In the genomic region with DNA sequence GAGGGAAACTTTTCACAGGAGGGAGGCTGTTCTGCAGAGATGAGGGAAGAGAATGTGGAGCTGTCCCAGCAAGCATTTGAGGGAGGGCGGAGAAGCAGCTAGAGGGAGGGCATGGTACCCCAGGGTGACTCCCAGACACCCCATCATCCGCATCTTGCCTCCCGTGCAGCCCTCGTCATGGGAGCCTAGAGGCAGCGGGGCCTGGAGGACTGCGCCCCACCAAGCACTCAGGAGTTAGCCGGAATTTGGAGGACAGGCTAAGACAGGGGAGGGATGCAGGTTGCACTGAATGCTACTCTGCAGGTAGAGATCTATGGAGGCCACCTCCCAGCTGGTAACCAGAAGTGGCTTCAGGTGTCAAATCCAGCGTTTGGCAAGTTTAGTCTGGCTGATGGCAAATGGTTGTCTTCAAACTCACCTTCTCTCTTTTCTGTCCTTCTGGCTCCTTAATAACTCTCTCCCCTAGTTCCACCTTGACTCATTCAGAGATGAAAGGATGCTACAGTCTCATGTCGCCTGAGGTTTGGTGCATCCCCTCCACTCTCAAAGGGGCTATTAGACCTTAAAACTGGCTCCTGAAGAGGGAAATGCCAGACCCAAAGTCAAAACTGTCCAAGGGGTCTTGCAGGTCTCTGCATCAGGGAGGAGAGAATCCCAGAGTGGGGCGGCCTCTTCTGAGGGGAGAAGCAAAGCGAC, we compare ENCODE assay signal across 23 cellular contexts.
"Had no signal": no experiment of that assay in that cellular context is flagged by ENCODE, and none has a peak within 500 bp of the region (broad histone marks: within the 10 kb centered on the region; RNA-seq: fewer than 3 reads in every experiment).

No MANE protein-coding gene starts in this region.

- H3K27me3 ChIP-seq: esophagus muscularis mucosa, gastroesophageal sphincter, right lobe of liver, tibial artery, upper lobe of left lung, uterus had no signal

- H3K4me3 ChIP-seq: dorsolateral prefrontal cortex, esophagus muscularis mucosa, gastroesophageal sphincter, mucosa of descending colon, psoas muscle, right lobe of liver, tibial artery, upper lobe of left lung, uterus had no signal

- H3K36me3 Mint-ChIP-seq: naive thymus-derived CD8-positive, alpha-beta T cell; stimulated activated memory B cell treated with anti-CD40 and anti-IgM and Interleukin-4, amounts not matched to agents 10 μg/mL and 1 μg/mL and 100 μg/mL, for 72 hours had no signal

- H3K36me3 ChIP-seq: esophagus muscularis mucosa, gastroesophageal sphincter, right lobe of liver, tibial artery, upper lobe of left lung, uterus had no signal

- H3K9me3 Mint-ChIP-seq: naive thymus-derived CD8-positive, alpha-beta T cell; stimulated activated memory B cell treated with anti-CD40 and anti-IgM and Interleukin-4, amounts not matched to agents 10 μg/mL and 1 μg/mL and 100 μg/mL, for 72 hours; stimulated activated naive CD8-positive, alpha-beta T cell treated with anti-CD3 and anti-CD28 coated beads, Interleukin-15, Interleukin-2, amounts not matched to agents 100 ng/mL and 50 ng/mL, for 24 hours had no signal

- ATAC-seq: gastroesophageal sphincter; left lobe of liver; mucosa of descending colon; naive thymus-derived CD8-positive, alpha-beta T cell; psoas muscle; right lobe of liver; stimulated activated memory B cell treated with anti-CD40 and anti-IgM and Interleukin-4, amounts not matched to agents 10 μg/mL and 1 μg/mL and 100 μg/mL, for 72 hours had no signal

- DNase-seq: cortex of kidney; effector CD8-positive, alpha-beta T cell; glutamatergic neuron; islet precursor cell; mucosa of descending colon; naive thymus-derived CD8-positive, alpha-beta T cell; occipital lobe; retina; right lobe of liver; stimulated activated CD4-positive, alpha-beta T cell treated with anti-CD3 and anti-CD28 coated beads, Interleukin-15, amount 100 ng/mL, for 24 hours; stimulated activated CD4-positive, alpha-beta T cell treated with anti-CD3 and anti-CD28 coated beads, Interleukin-1b, Interleukin-23, amount 100 ng/mL, for 48 hours; stimulated activated CD4-positive, alpha-beta T cell treated with anti-CD3 and anti-CD28 coated beads, Interleukin-4, amount 100 ng/mL, for 24 hours; uterus had no signal

- H3K27ac Mint-ChIP-seq: stimulated activated naive CD8-positive, alpha-beta T cell treated with anti-CD3 and anti-CD28 coated beads, Interleukin-15, Interleukin-2, amounts not matched to agents 100 ng/mL and 50 ng/mL, for 24 hours had no signal

- H3K4me3 Mint-ChIP-seq: naive thymus-derived CD8-positive, alpha-beta T cell; stimulated activated memory B cell treated with anti-CD40 and anti-IgM and Interleukin-4, amounts not matched to agents 10 μg/mL and 1 μg/mL and 100 μg/mL, for 72 hours; stimulated activated naive CD8-positive, alpha-beta T cell treated with anti-CD3 and anti-CD28 coated beads, Interleukin-15, Interleukin-2, amounts not matched to agents 100 ng/mL and 50 ng/mL, for 24 hours had no signal

- H3K4me1 ChIP-seq: parathyroid adenoma, psoas muscle, right lobe of liver, uterus had no signal

- H3K9me3 ChIP-seq: esophagus muscularis mucosa, gastroesophageal sphincter, mucosa of descending colon, psoas muscle, right lobe of liver, tibial artery, upper lobe of left lung, uterus had no signal

- H3K27me3 Mint-ChIP-seq: naive thymus-derived CD8-positive, alpha-beta T cell; stimulated activated memory B cell treated with anti-CD40 and anti-IgM and Interleukin-4, amounts not matched to agents 10 μg/mL and 1 μg/mL and 100 μg/mL, for 72 hours had no signal

- H3K27ac ChIP-seq: dorsolateral prefrontal cortex, esophagus muscularis mucosa, gastroesophageal sphincter, parathyroid adenoma, psoas muscle, right lobe of liver, tibial artery, upper lobe of left lung, uterus had no signal
